13 cellular contexts compared by ENCODE assay signal in the genomic region with DNA sequence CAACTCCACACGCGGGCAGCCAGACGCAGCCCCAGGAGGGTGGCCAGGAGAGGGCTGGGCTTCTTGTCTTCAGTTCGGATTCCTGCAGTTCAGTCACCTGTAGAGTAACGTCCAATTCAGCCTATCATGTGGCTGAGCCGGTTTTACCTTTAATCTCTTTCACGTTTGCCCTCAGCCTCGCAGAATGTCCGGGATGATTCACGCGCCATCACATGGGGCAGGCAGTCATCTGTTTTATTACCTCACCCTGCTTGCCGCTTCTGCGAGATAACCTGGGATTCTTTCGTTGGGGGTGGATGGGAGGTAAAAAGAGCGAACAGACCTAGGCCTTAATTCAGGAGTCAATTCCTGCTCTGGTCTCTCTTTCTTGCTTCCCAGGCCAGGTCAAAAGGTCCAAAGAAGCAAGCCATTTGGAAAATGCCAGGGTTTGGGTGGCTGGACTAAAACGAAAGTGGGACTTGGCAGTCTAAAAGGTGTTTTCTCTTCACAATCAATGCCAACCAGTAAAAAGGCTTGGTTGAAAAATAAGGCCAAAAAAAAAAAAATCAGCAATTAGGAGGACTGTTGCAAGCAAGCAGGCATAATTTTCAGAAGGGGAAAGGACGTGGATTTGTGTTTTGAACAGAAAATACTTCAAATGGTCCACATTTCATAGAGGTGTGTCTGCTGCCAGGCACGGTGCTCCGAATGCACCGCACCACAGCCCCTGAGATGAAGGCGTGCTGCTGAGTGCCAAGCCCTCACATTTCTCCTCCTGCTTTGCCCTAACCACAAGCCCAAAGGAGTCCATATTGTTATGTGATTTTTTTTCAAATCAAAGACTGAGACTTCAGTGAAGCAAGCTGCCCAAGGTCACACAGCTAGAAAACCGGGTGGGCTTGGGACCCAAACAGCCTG. TPM values are rescaled to one million over a fixed set of nuclear protein-coding genes. Genes with fewer than 3 reads are reported as not detected.
DNase-seq lines count a peak whose midpoint lies in the region; ATAC-seq, FAIRE-seq and TF ChIP-seq lines count a peak whose summit lies in the region.
"Had no signal": no experiment of that assay in that cellular context is flagged by ENCODE, and none has a peak within 500 bp of the region (broad histone marks: within the 10 kb centered on the region; RNA-seq: fewer than 3 reads in every experiment).

No MANE protein-coding gene starts in this region.

- H3K27ac ChIP-seq in HCT116 (ENCODE audit: low read depth, low read length) = peak overlapping the region; percentile 25
- H3K27ac ChIP-seq in body of pancreas = peak overlapping the region; percentile 81 to 87 (median 84)
- peak overlapping the region; percentile 19 to 45 for H3K27ac ChIP-seq in left lung
- H3K27ac ChIP-seq in smooth muscle cell (ENCODE audit: low read depth) = peak overlapping the region; percentile 80

- CTCF ChIA-PET in HCT116 (lab: Charles Lee) = no interaction called here

- H3K27me3 ChIP-seq in HCT116 (ENCODE audit: insufficient read depth, low read length) = no peaks in the 10 kb centered on the region
- H3K27me3 ChIP-seq in body of pancreas = no peaks in the 10 kb centered on the region
- peaks cover 0 to 69% of the 10 kb centered on the region in 2 donors for H3K27me3 ChIP-seq in left lung
- H3K27me3 ChIP-seq in smooth muscle cell (ENCODE audit: low read depth) = no peaks in the 10 kb centered on the region

- H3K4me2 ChIP-seq in HCT116 (ENCODE audit: low read length) (peak overlapping the region; percentile 77), smooth muscle cell (peak overlapping the region; percentile 49)

- WGBS in body of pancreas, 2 donors = 29 to 41% methylated on average over 22 of the region's 22 CpGs
- WGBS in smooth muscle cell (ENCODE audit: low lambda C conversion rate) = 63% methylated on average over 22 of the region's 22 CpGs

- FAIRE-seq in GM12892 (lab: Jason Lieb, UNC) = no peak
- FAIRE-seq: TTC549 had no signal

- H3F3A ChIP-seq in smooth muscle cell (ENCODE audit: low read depth) = peaks cover 6% of the 10 kb centered on the region

- H3K36me3 ChIP-seq in HCT116 (ENCODE audit: control insufficient read depth in 1 of 2, insufficient read depth in 2 of 2, low read length in 2 of 2) (no peaks in the 10 kb centered on the region; a peak in 1 of 4 replicates), body of pancreas (replicated peaks in 1 of 2; ENCODE audit: insufficient read depth in 1 of 2, low read depth in 2 of 2) (no peaks in the 10 kb centered on the region), left lung (no peaks in the 10 kb centered on the region), smooth muscle cell (ENCODE audit: low read depth) (no peaks in the 10 kb centered on the region)

- peak; percentile 54 for ATAC-seq in HCT116
- peak; percentile 52 for ATAC-seq in body of pancreas
- ATAC-seq in left lung = peak; percentile 54

- H3K9ac ChIP-seq in HCT116 (ENCODE audit: low read length) = peak overlapping the region; percentile 53
- peak overlapping the region; percentile 57 for H3K9ac ChIP-seq in smooth muscle cell (ENCODE audit: low read depth)

- no peak for TF ChIP-seq CTCF in HCT116 (IDR thresholded peaks at IDR 0.05 in 2 of 3, conservative IDR thresholded peaks at IDR 0.05 in 1 of 3; ENCODE audit: borderline replicate concordance in 1 of 3, insufficient read depth in 1 of 3, low read depth in 2 of 3, low read length in 2 of 3)
- TF ChIP-seq CTCF in body of pancreas (IDR thresholded peaks at IDR 0.05) = peak in 3 of 7 experiments; percentile 12 to 30 (median 13)
- TF ChIP-seq CTCF in left lung (IDR thresholded peaks at IDR 0.05) = no peak
- TF ChIP-seq CTCF in smooth muscle cell (IDR thresholded peaks at IDR 0.05; ENCODE audit: borderline replicate concordance, insufficient read depth, poor library complexity, severe bottlenecking) = no peak

- TSS peak; percentile 24 for BruUV-seq in HCT116 (replicated peaks; lab: Mats Ljungman, UMichigan)

- peak; percentile 76 for DNase-seq in HCT116 (ENCODE audit: low read depth, low spot score)
- DNase-seq in body of pancreas = peak; percentile 64 to 80 (median 78)
- DNase-seq in left lung = peak in 1 of 2 donors; percentile 57
- DNase-seq in smooth muscle cell (lab: John Stamatoyannopoulos, UW; ENCODE audit: unreplicated experiment) = no peak
- DNase-seq in SHP77 treated with DMSO at 0.1 percent for 48 hours (lab: John Stamatoyannopoulos, UW) = no peak
- DNase-seq in D341Med (ENCODE audit: low spot score) = no peak
- no peak for DNase-seq in GM12892 (ENCODE audit: insufficient read length)
- no peak for DNase-seq in stimulated activated CD4-positive, alpha-beta T cell treated with anti-CD3 and anti-CD28 coated beads, Interleukin-4, amount 100 ng/mL, for 1 hour
- DNase-seq: activated T-cell treated with anti-CD3 and anti-CD28 coated beads, Interleukin-2, amount 50 U/mL, for 24 hours; CD4-positive, alpha-beta memory T cell; foreskin fibroblast; NCI-H1694 had no signal

- no peaks in the 10 kb centered on the region for H3K9me2 ChIP-seq in HCT116 (ENCODE audit: insufficient read depth)

- H2AFZ ChIP-seq in HCT116 (ENCODE audit: low read depth, low read length, poor library complexity, severe bottlenecking) (peak overlapping the region; percentile 64), smooth muscle cell (ENCODE audit: low read depth) (no peak overlapping the region)

- H4K20me1 ChIP-seq in HCT116 (ENCODE audit: insufficient read depth) (no peaks in the 10 kb centered on the region), smooth muscle cell (ENCODE audit: low read depth) (no peaks in the 10 kb centered on the region)

- H3K4me3 ChIP-seq in HCT116 (replicated peaks in 1 of 2; ENCODE audit: low read depth in 1 of 2, low read length in 2 of 2) = peak overlapping the region; percentile 38 to 56
- no peak overlapping the region for H3K4me3 ChIP-seq in body of pancreas
- no peak overlapping the region for H3K4me3 ChIP-seq in left lung
- peak overlapping the region; percentile 29 for H3K4me3 ChIP-seq in smooth muscle cell

- RAD21 ChIA-PET in HCT116 (lab: Charles Lee; ENCODE audit: low non-redundant PET in 1 of 2, low total read pairs in 2 of 2, uncharacterized antibody in 2 of 2, unreplicated experiment in 2 of 2) = no interaction called here

- POLR2A ChIA-PET in HCT116 (lab: Charles Lee) = no interaction called here

- intact Hi-C loops in HCT116 (cut with micrococcal nuclease) = no loop called here
- intact Hi-C loops in body of pancreas (cut with DNase I) = no loop called here
- intact Hi-C loops in left lung (cut with DNase I) = no loop called here

- TF ChIP-seq POLR2A in HCT116 (IDR thresholded peaks at IDR 0.05; ENCODE audit: borderline replicate concordance, extremely low read depth, insufficient read depth, insufficient read length) = no peak
- peak in 2 of 3 donors; percentile 46 to 49 for TF ChIP-seq POLR2A in body of pancreas (IDR thresholded peaks at IDR 0.05)
- TF ChIP-seq POLR2A in GM12892 (IDR thresholded peaks at IDR 0.05; ENCODE audit: low read depth, low read length) = no peak

- H3K9me3 ChIP-seq in HCT116 (ENCODE audit: control insufficient read depth in 1 of 2, insufficient read depth in 1 of 2, low read depth in 1 of 2, low read length in 2 of 2) (no peaks in the 10 kb centered on the region), body of pancreas (no peaks in the 10 kb centered on the region), left lung (peaks cover 0 to 15% of the 10 kb centered on the region in 2 donors), smooth muscle cell (replicated peaks; ENCODE audit: low read depth) (peaks cover 6% of the 10 kb centered on the region)

- TF ChIP-seq RAD21 in HCT116 (IDR thresholded peaks at IDR 0.05; ENCODE audit: low read depth) = no peak

- peaks cover 39 to 49% of the 10 kb centered on the region in 2 experiments for H3K4me1 ChIP-seq in HCT116 (ENCODE audit: control insufficient read depth in 1 of 2, insufficient read depth in 2 of 2, low read length in 2 of 2)
- H3K4me1 ChIP-seq in body of pancreas = peaks cover 48% of the 10 kb centered on the region
- peaks cover 3 to 4% of the 10 kb centered on the region in 2 donors for H3K4me1 ChIP-seq in left lung
- H3K4me1 ChIP-seq in smooth muscle cell (ENCODE audit: low read depth) = peaks cover 4% of the 10 kb centered on the region

- H3K79me2 ChIP-seq in HCT116 (ENCODE audit: insufficient read depth, low read length) = peaks cover 20% of the 10 kb centered on the region
- peaks cover 3% of the 10 kb centered on the region for H3K79me2 ChIP-seq in smooth muscle cell (ENCODE audit: low read depth)

TF ChIP-seq in HCT116, 20 proteins besides CTCF, POLR2A, EP300 and RAD21 (continues in another document):
- TF ChIP-seq TCF7L2 (IDR thresholded peaks at IDR 0.05; ENCODE audit: borderline replicate concordance, extremely low read depth, insufficient read depth, insufficient read length) (peak; percentile 89), ZFX (IDR thresholded peaks at IDR 0.05) (no peak), FOSL1 (IDR thresholded peaks at IDR 0.05; ENCODE audit: low read depth) (no peak), POLR2AphosphoS5 (IDR thresholded peaks at IDR 0.05; ENCODE audit: low read depth, low read length) (peak; percentile 61; the same call in 1 of the 2 replicates), YY1 (IDR thresholded peaks at IDR 0.05; ENCODE audit: extremely low read depth, insufficient replicate concordance, low read depth, low read length) (no peak), CEBPB (IDR thresholded peaks at IDR 0.05; ENCODE audit: low read depth) (no peak), SP1 (IDR thresholded peaks at IDR 0.05; ENCODE audit: low read depth) (no peak)
- TF ChIP-seq, protein P1, sequence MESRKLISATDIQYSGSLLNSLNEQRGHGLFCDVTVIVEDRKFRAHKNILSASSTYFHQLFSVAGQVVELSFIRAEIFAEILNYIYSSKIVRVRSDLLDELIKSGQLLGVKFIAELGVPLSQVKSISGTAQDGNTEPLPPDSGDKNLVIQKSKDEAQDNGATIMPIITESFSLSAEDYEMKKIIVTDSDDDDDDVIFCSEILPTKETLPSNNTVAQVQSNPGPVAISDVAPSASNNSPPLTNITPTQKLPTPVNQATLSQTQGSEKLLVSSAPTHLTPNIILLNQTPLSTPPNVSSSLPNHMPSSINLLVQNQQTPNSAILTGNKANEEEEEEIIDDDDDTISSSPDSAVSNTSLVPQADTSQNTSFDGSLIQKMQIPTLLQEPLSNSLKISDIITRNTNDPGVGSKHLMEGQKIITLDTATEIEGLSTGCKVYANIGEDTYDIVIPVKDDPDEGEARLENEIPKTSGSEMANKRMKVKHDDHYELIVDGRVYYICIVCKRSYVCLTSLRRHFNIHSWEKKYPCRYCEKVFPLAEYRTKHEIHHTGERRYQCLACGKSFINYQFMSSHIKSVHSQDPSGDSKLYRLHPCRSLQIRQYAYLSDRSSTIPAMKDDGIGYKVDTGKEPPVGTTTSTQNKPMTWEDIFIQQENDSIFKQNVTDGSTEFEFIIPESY (IDR thresholded peaks at IDR 0.05; ENCODE audit: extremely low read depth, insufficient replicate concordance, low read length) = peak; percentile 76

RNA-seq across cellular contexts. Expression of a gene that starts 2.8 kb away (rescaled TPM):
- 52.6 TPM for total RNA-seq in HCT116 (2021; ENCODE audit: unreplicated experiment)
- 38.6 and 39.3 TPM in 2 replicates for polyA plus RNA-seq in HCT116 (2012)
- 10 to 100 TPM; 40.0 to 49.4 TPM for total RNA-seq in body of pancreas
- 10 to 100 TPM; 59.6 to 81.9 TPM for total RNA-seq in left lung
- 3.7 and 4.5 TPM in 2 replicates for total RNA-seq in smooth muscle cell
- polyA plus RNA-seq in smooth muscle cell = 6.3 and 7.5 TPM in 2 replicates
- polyA plus RNA-seq in GM12892 (2012; ENCODE audit: missing spikeins) = 4.9 TPM

Comparison
In these comparisons a context has a peak if more than half of its experiments do, and no peak if none do; other contexts are left out.
1. DNase-seq: peak in HCT116 (single experiment) and body of pancreas (4 of 4); none in smooth muscle cell (single experiment), SHP77 treated with DMSO at 0.1 percent for 48 hours (single experiment), D341Med (single experiment), GM12892 (single experiment) and stimulated activated CD4-positive, alpha-beta T cell treated with anti-CD3 and anti-CD28 coated beads, Interleukin-4, amount 100 ng/mL, for 1 hour (single experiment).
2. H3K27ac ChIP-seq: peak in every context shown above with its lines; median percentile 84 in body of pancreas; 80 in smooth muscle cell; 32 in left lung; 25 in HCT116.
3. H3K4me3 ChIP-seq: peak in HCT116 (2 of 2) and smooth muscle cell (single experiment); none in body of pancreas (0 of 2) and left lung (0 of 2).
4. POLR2A ChIP-seq: peak in body of pancreas (2 of 3); none in HCT116 (single experiment) and GM12892 (single experiment).
5. Peak in every context shown above with its lines, with median percentiles within 50 percentile points of each other: ATAC-seq.